10 cellular contexts compared by ENCODE assay signal in the genomic region with DNA sequence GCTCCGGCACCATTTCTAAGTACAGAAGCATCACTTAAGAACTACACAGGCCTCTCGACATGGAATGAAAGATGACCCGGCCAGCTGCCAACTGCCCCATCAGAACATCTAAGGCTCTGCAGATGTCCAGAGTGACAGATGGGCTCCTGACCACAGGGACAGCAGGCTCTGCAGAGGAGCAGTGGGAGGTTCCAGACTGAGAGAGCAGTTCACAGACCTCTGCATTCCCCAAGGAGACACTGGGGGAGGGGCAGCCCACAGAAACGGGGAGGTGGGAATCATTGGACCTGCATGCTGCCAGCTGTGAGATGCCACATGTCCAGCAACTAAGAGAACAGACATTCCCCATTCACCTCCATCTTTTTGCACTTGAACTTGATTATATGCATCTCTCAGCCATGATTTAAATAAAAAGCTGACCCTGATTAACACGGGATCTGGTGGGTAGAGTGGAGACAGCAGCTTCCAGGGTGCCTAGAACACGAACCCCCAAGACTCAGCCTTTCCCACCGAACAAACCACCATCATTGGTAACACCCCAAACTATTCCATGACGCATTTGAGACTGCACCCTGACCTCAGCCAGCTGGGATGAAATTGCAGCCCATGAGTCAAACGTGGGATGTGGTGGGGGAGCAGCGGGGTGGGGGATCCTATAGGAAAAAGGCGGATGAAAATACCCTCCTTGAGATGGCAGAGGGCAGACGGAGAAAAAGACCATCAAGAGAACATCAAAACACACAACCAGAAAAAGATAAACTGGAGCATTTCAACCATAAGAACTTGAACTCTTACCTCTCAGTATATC. TPM values are rescaled to one million over a fixed set of nuclear protein-coding genes. Genes with fewer than 3 reads are reported as not detected.
DNase-seq lines count a peak whose midpoint lies in the region; TF ChIP-seq lines count a peak whose summit lies in the region.
"Had no signal": no experiment of that assay in that cellular context is flagged by ENCODE, and none has a peak within 500 bp of the region (broad histone marks: within the 10 kb centered on the region; RNA-seq: fewer than 3 reads in every experiment).

No MANE protein-coding gene starts in this region.

- no peak overlapping the region for H3K4me3 ChIP-seq in GM23248
- H3K4me3 ChIP-seq in SK-N-SH (ENCODE audit: low read depth in 2 of 2, low read length in 1 of 2): 0 out of 4 replicates have a peak overlapping the region, but pooled peaks of 1 of the 2 experiments have one; percentile 30
- peak overlapping the region; percentile 26 for H3K4me3 ChIP-seq in skeletal muscle satellite cell (ENCODE audit: low read length)
- no peak overlapping the region for H3K4me3 ChIP-seq in PC-9

- intact Hi-C loops in PC-9 (cut with micrococcal nuclease; ENCODE audit: unreplicated experiment): no loop called here

- H2AFZ ChIP-seq in GM23248 (no peak overlapping the region), SK-N-SH (ENCODE audit: low read depth) (no peak overlapping the region), PC-9 (no peak overlapping the region)

- peaks cover 99% of the 10 kb centered on the region for H3K79me2 ChIP-seq in GM23248 (ENCODE audit: insufficient read depth)
- peaks cover 98% of the 10 kb centered on the region for H3K79me2 ChIP-seq in SK-N-SH (ENCODE audit: insufficient read depth)
- peaks cover 89% of the 10 kb centered on the region for H3K79me2 ChIP-seq in PC-9 (ENCODE audit: low read depth)

- TF ChIP-seq RAD21 in SK-N-SH (IDR thresholded peaks at IDR 0.05; ENCODE audit: low read length): no peak; the same call in 1 of the 2 replicates

- H3K4me2 ChIP-seq in GM23248 (ENCODE audit: unreplicated experiment) (peak overlapping the region; percentile 64), SK-N-SH (peak overlapping the region; percentile 70), skeletal muscle satellite cell (ENCODE audit: low read length) (peak overlapping the region; percentile 66), PC-9 (no peak overlapping the region)

- 63% methylated on average over 12 of the region's 12 CpGs for WGBS in GM23248 (ENCODE audit: low coverage in 1 of 2, low lambda C conversion rate in 2 of 2, missing lambda C conversion rate in 2 of 2), 2 experiments
- WGBS in SK-N-SH (ENCODE audit: low lambda C conversion rate): 50% methylated on average over 10 of the region's 12 CpGs

- no peak overlapping the region for H3K4me3 Mint-ChIP-seq in activated naive CD8-positive, alpha-beta T cell treated with anti-CD3 and anti-CD28 coated beads for 36 hours
- H3K4me3 Mint-ChIP-seq: naive thymus-derived CD8-positive, alpha-beta T cell had no signal

- peaks cover 5% of the 10 kb centered on the region for H3K9me3 Mint-ChIP-seq in activated naive CD8-positive, alpha-beta T cell treated with anti-CD3 and anti-CD28 coated beads for 36 hours

- in situ Hi-C loops in GM23248 (cut with MboI): no loop called here

- TF ChIP-seq EP300 in SK-N-SH (IDR thresholded peaks at IDR 0.05; ENCODE audit: borderline replicate concordance in 1 of 2, low read depth in 1 of 2, low read length in 1 of 2): peak in 1 of 2 experiments; percentile 93; a peak in 2 of 4 replicates

- POLR2A ChIA-PET in SK-N-SH (lab: Yijun Ruan, JAX) (interaction anchor here (1.2 to 2.3 kb wide), 2 partner anchors 10 to 71 kb away, joined by 4 to 8 read pairs; no protein-coding TSS in a partner anchor), PC-9 (lab: Charles Lee; ENCODE audit: unreplicated experiment) (no interaction called here)

- H3K27ac Mint-ChIP-seq in activated naive CD8-positive, alpha-beta T cell treated with anti-CD3 and anti-CD28 coated beads for 36 hours: no peak overlapping the region

- H3K36me3 ChIP-seq in GM23248 (ENCODE audit: low read depth) (0 out of 2 replicates have a peak, but pooled peaks cover 5% of the 10 kb centered on the region), SK-N-SH (replicated peaks in 1 of 2; ENCODE audit: control insufficient read depth in 1 of 2, insufficient read depth in 2 of 2, low read length in 1 of 2) (peaks cover 3 to 30% of the 10 kb centered on the region in 2 experiments), skeletal muscle satellite cell (ENCODE audit: insufficient read depth, low read length) (peaks cover 13% of the 10 kb centered on the region), PC-9 (ENCODE audit: low read depth) (no peaks in the 10 kb centered on the region; the same call in 1 of the 2 replicates)

- H3K9me2 ChIP-seq in GM23248 (ENCODE audit: insufficient read depth) (no peaks in the 10 kb centered on the region), SK-N-SH (no peaks in the 10 kb centered on the region), PC-9 (ENCODE audit: insufficient read depth) (no peaks in the 10 kb centered on the region)

- peak; percentile 50 for DNase-seq in GM23248
- peak; percentile 62 for DNase-seq in SK-N-SH
- peak; percentile 82 for DNase-seq in glomerular visceral epithelial cell (ENCODE audit: extremely low spot score)
- no peak for DNase-seq in PC-9
- DNase-seq in activated naive CD8-positive, alpha-beta T cell treated with anti-CD3 and anti-CD28 coated beads for 36 hours: no peak
- DNase-seq in LoVo (ENCODE audit: low spot score): no peak
- DNase-seq in T-helper 1 cell: no peak
- DNase-seq: activated CD4-positive, alpha-beta T cell treated with anti-CD3 and anti-CD28 coated beads, Interleukin-2, amount 50 U/mL, for 4 hours; naive thymus-derived CD8-positive, alpha-beta T cell had no signal

- CTCF ChIA-PET in SK-N-SH (lab: Yijun Ruan, JAX) (interaction anchor here (0.7 to 2.9 kb wide), 7 partner anchors 10 to 95 kb away, joined by 3 to 11 read pairs (median 6); no protein-coding TSS in a partner anchor), PC-9 (lab: Charles Lee) (no interaction called here)

- H4K20me1 ChIP-seq in GM23248 (ENCODE audit: insufficient read depth) (0 out of 2 replicates have a peak, but pooled peaks cover 5% of the 10 kb centered on the region), SK-N-SH (ENCODE audit: insufficient read depth) (peaks cover 14% of the 10 kb centered on the region), PC-9 (ENCODE audit: insufficient read depth) (peaks cover 31% of the 10 kb centered on the region)

- peaks cover 48% of the 10 kb centered on the region for H3F3A ChIP-seq in GM23248 (ENCODE audit: insufficient read depth)
- peaks cover 76% of the 10 kb centered on the region for H3F3A ChIP-seq in SK-N-SH (replicated peaks; ENCODE audit: insufficient read depth)
- peaks cover 10% of the 10 kb centered on the region; the same call in 1 of the 2 replicates for H3F3A ChIP-seq in PC-9 (ENCODE audit: insufficient read depth, low read depth)

- H3K27ac ChIP-seq in GM23248 (peak overlapping the region; percentile 70), SK-N-SH (ENCODE audit: low read depth in 2 of 2, low read length in 1 of 2) (peak overlapping the region; percentile 97 to 98), PC-9 (no peak overlapping the region)

- H3K9me3 ChIP-seq in GM23248 (ENCODE audit: low read depth): no peaks in the 10 kb centered on the region
- peaks cover 5% of the 10 kb centered on the region; the same call in 1 of the 2 replicates for H3K9me3 ChIP-seq in SK-N-SH
- no peaks in the 10 kb centered on the region for H3K9me3 ChIP-seq in skeletal muscle satellite cell (replicated peaks; ENCODE audit: low read length)
- no peaks in the 10 kb centered on the region; the same call in 1 of the 2 replicates for H3K9me3 ChIP-seq in PC-9 (ENCODE audit: insufficient read depth, low read depth)

- peaks cover 11% of the 10 kb centered on the region for H3K36me3 Mint-ChIP-seq in activated naive CD8-positive, alpha-beta T cell treated with anti-CD3 and anti-CD28 coated beads for 36 hours

- H3K4me1 ChIP-seq in GM23248 (ENCODE audit: insufficient read depth) (peaks cover 44% of the 10 kb centered on the region), SK-N-SH (ENCODE audit: control insufficient read depth in 1 of 2, insufficient read depth in 2 of 2, low read depth in 1 of 2, low read length in 1 of 2) (peaks cover 58 to 59% of the 10 kb centered on the region in 2 experiments), skeletal muscle satellite cell (ENCODE audit: control insufficient read depth, insufficient read depth, low read length) (peaks cover 36% of the 10 kb centered on the region), PC-9 (replicated peaks; ENCODE audit: insufficient read depth) (peaks cover 9% of the 10 kb centered on the region)

- no peaks in the 10 kb centered on the region for H3K27me3 ChIP-seq in GM23248 (replicated peaks; ENCODE audit: insufficient read depth)
- no peaks in the 10 kb centered on the region for H3K27me3 ChIP-seq in SK-N-SH (ENCODE audit: insufficient read depth)
- H3K27me3 ChIP-seq in skeletal muscle satellite cell (ENCODE audit: control insufficient read depth, insufficient read depth, low read length): no peaks in the 10 kb centered on the region
- H3K27me3 ChIP-seq in PC-9 (ENCODE audit: insufficient read depth, low read depth): no peaks in the 10 kb centered on the region

- no TSS peak for BruUV-seq in PC-9 (replicated peaks; lab: Mats Ljungman, UMichigan)

- TF ChIP-seq CTCF in SK-N-SH (IDR thresholded peaks at IDR 0.05) (no peak), PC-9 (conservative IDR thresholded peaks at IDR 0.05) (no peak)

- H3K4me1 Mint-ChIP-seq in activated naive CD8-positive, alpha-beta T cell treated with anti-CD3 and anti-CD28 coated beads for 36 hours: peaks cover 7% of the 10 kb centered on the region

- peaks cover 5% of the 10 kb centered on the region for H3K27me3 Mint-ChIP-seq in activated naive CD8-positive, alpha-beta T cell treated with anti-CD3 and anti-CD28 coated beads for 36 hours

- H3K9ac ChIP-seq in GM23248: peak overlapping the region; percentile 39; the same call in 1 of the 2 replicates
- peak overlapping the region; percentile 60; the same call in 1 of the 2 replicates for H3K9ac ChIP-seq in SK-N-SH
- H3K9ac ChIP-seq in skeletal muscle satellite cell (ENCODE audit: low read depth, low read length): peak overlapping the region; percentile 57

TF ChIP-seq in SK-N-SH, 30 proteins besides CTCF, POLR2A, EP300 and RAD21 (continues in another document):
- no peak for TF ChIP-seq RXRA (IDR thresholded peaks at IDR 0.05; ENCODE audit: borderline replicate concordance, low read depth)
- peak; percentile 53; the same call in 1 of the 2 replicates for TF ChIP-seq NFIC (IDR thresholded peaks at IDR 0.05; ENCODE audit: borderline replicate concordance)

RNA-seq across cellular contexts. Expression of gene AFAP1, which starts 47.2 kb away (rescaled TPM):
- total RNA-seq in GM23248 (2014; rRNA removed; shearing (Covaris generic)): 103 and 152 TPM in 2 replicates
- 52.0 and 54.4 TPM in 2 replicates for polyA plus RNA-seq in GM23248 (2016; fragmentation: Nextera tagmentation; extraction: Ambion mirVana)
- polyA plus RNA-seq in SK-N-SH (2012; rRNA removed): 40.6 and 67.9 TPM in 2 replicates
- 48.9 and 59.9 TPM in 2 replicates for polyA plus RNA-seq in SK-N-SH (2012; cell fraction: cytosol; rRNA removed)
- polyA plus RNA-seq in SK-N-SH (2012; cell fraction: nucleus; rRNA removed): 89.8 and 105 TPM in 2 replicates
- 16.5 and 19.9 TPM in 2 replicates for total RNA-seq in skeletal muscle satellite cell (2012; rRNA removed)
- 69.6 and 84.1 TPM in 2 replicates for total RNA-seq in PC-9 (2021)
- total RNA-seq in activated naive CD8-positive, alpha-beta T cell treated with anti-CD3 and anti-CD28 coated beads for 36 hours: 10 to 100 TPM; 13.6 to 13.8 TPM

Comparison
In these comparisons a context has a peak if more than half of its experiments do, and no peak if none do; other contexts are left out.
1. DNase-seq: peak in GM23248 (single experiment), SK-N-SH (single experiment) and glomerular visceral epithelial cell (single experiment); none in PC-9 (0 of 2), activated naive CD8-positive, alpha-beta T cell treated with anti-CD3 and anti-CD28 coated beads for 36 hours (single experiment), LoVo (single experiment) and T-helper 1 cell (0 of 5).
2. Peak in every context shown above with its lines, with median percentiles within 50 percentile points of each other: H3K9ac ChIP-seq.